In the genomic region with DNA sequence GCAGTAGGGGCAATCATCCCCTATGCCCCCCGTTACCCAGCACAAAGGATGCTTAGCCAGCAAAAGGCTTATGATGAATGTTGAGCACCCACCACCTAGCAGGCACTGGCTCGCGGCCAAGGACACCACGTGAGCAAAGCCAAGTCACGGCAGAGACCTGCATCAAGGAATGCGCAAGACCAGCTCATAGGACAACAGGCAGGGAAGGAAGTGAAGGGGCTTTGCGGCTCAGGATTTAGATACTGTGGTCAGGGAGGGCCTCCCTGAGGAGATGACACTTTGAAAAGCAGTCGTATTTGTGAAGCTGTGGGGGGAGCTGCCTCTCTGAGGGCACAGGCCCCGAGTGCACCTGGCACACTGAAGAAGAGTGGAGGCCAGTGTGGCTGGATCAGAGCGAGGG, we compare ENCODE assay signal across 8 cellular contexts. TPM values are rescaled to one million over a fixed set of nuclear protein-coding genes. Genes with fewer than 3 reads are reported as not detected.
DNase-seq lines count a peak whose midpoint lies in the region; ATAC-seq, FAIRE-seq and TF ChIP-seq lines count a peak whose summit lies in the region.
"Had no signal": no experiment of that assay in that cellular context is flagged by ENCODE, and none has a peak within 500 bp of the region (broad histone marks: within the 10 kb centered on the region; RNA-seq: fewer than 3 reads in every experiment).

No MANE protein-coding gene starts in this region.

- H3K4me3 ChIP-seq in adipocyte (ENCODE audit: low read length) (no peak overlapping the region), subcutaneous abdominal adipose tissue (ENCODE audit: low read depth in 1 of 5, low read length in 5 of 5) (no peak overlapping the region)
- H3K4me3 ChIP-seq: SK-N-MC had no signal

- CTCF ChIA-PET in RWPE1 (lab: Yijun Ruan, JAX): interaction anchor here (0.6 kb wide), 1 partner anchor 131 kb away, joined by 3 read pairs; no protein-coding TSS in a partner anchor

- H3K36me3 ChIP-seq in adipocyte (ENCODE audit: control insufficient read depth, insufficient read depth, low read length, severe bottlenecking): peaks cover 10% of the 10 kb centered on the region
- H3K36me3 ChIP-seq in subcutaneous abdominal adipose tissue (ENCODE audit: control insufficient read depth in 5 of 5, insufficient read depth in 5 of 5, low read length in 5 of 5): peaks cover 0 to 22% (median 12%) of the 10 kb centered on the region in 5 donors

- no peak for TF ChIP-seq CTCF in RWPE1 (conservative IDR thresholded peaks at IDR 0.05; ENCODE audit: low read depth)

- POLR2A ChIA-PET in RWPE1 (lab: Yijun Ruan, JAX; ENCODE audit: low non-redundant PET): interaction anchor here (1.2 kb wide), 1 partner anchor 30 kb away, joined by 8 read pairs; no protein-coding TSS in a partner anchor

- peak; percentile 69 for FAIRE-seq in HTR-8/SVneo (lab: Jason Lieb, UNC)

- peak overlapping the region; percentile 90 for H3K27ac ChIP-seq in RWPE1
- H3K27ac ChIP-seq in subcutaneous abdominal adipose tissue (ENCODE audit: low read depth, low read length): peak overlapping the region; percentile 73
- H3K27ac ChIP-seq: SK-N-MC had no signal

- intact Hi-C loops in left colon (cut with DNase I, micrococcal nuclease): no loop called here

- ATAC-seq in left colon (no peak), HG02588 (IDR thresholded peaks at IDR 0.05; ENCODE audit: unreplicated experiment) (no peak)

- H3K27me3 ChIP-seq in adipocyte (replicated peaks; ENCODE audit: control insufficient read depth, insufficient read depth, low read length) (no peaks in the 10 kb centered on the region), subcutaneous abdominal adipose tissue (ENCODE audit: control insufficient read depth in 5 of 5, insufficient read depth in 4 of 5, low read length in 5 of 5) (no peaks in the 10 kb centered on the region)

- peak; percentile 45 for DNase-seq in HTR-8/SVneo (ENCODE audit: insufficient read length, low spot score)
- DNase-seq in RWPE1 (ENCODE audit: low spot score): peak; percentile 64
- peak; percentile 17 for DNase-seq in adipocyte (ENCODE audit: low read depth)
- peak; percentile 56 to 61 for DNase-seq in left colon
- no peak for DNase-seq in ureter (ENCODE audit: low spot score)

- H3K4me1 ChIP-seq in adipocyte (ENCODE audit: control insufficient read depth, insufficient read depth, low read length) (peaks cover 47% of the 10 kb centered on the region), subcutaneous abdominal adipose tissue (ENCODE audit: control insufficient read depth in 5 of 5, insufficient read depth in 5 of 5, low read length in 5 of 5) (peaks cover 22 to 96% (median 95%) of the 10 kb centered on the region in 5 donors)

- no peaks in the 10 kb centered on the region for H3K9me3 ChIP-seq in adipocyte (ENCODE audit: control insufficient read depth, low read length)
- H3K9me3 ChIP-seq in subcutaneous abdominal adipose tissue (ENCODE audit: control insufficient read depth in 5 of 5, low read length in 5 of 5): no peaks in the 10 kb centered on the region

- H3K9ac ChIP-seq in adipocyte (ENCODE audit: low read length) (no peak overlapping the region), subcutaneous abdominal adipose tissue (ENCODE audit: low read length in 5 of 5) (no peak overlapping the region)

RNA-seq across cellular contexts. Expression of gene SH2B3, which starts 32.8 kb away (rescaled TPM):
- total RNA-seq in left colon: 10 to 100 TPM; 22.9 to 27.1 TPM
- total RNA-seq in ureter: 20.4 TPM
